Comparison of ENCODE assay signal across 8 cellular contexts in genomic region chr9:136244116-136244775, GRCh38. TPM values are rescaled to one million over a fixed set of nuclear protein-coding genes. Genes with fewer than 3 reads are reported as not detected.
DNase-seq lines count a peak whose midpoint lies in the region; ATAC-seq and TF ChIP-seq lines count a peak whose summit lies in the region.

No MANE protein-coding gene starts in this region.

- H3K4me1 ChIP-seq in ES-I3 (ENCODE audit: insufficient read depth, low read length), result peaks cover 22% of the 10 kb centered on the region
- H3K4me1 ChIP-seq in HUES6 (ENCODE audit: control insufficient read depth, insufficient read depth, low read length), result peaks cover 43% of the 10 kb centered on the region
- H3K4me1 ChIP-seq in upper lobe of left lung, result peaks cover 12 to 32% (median 19%) of the 10 kb centered on the region in 4 donors

- H3K9me3 ChIP-seq in ES-I3 (ENCODE audit: control insufficient read depth, insufficient read depth, low read length) (no peaks in the 10 kb centered on the region), HUES6 (ENCODE audit: control insufficient read depth, insufficient read depth, low read depth, low read length) (no peaks in the 10 kb centered on the region), upper lobe of left lung (no peaks in the 10 kb centered on the region)

- no peak for TF ChIP-seq CTCF in upper lobe of left lung (IDR thresholded peaks at IDR 0.05)

- H3K36me3 ChIP-seq in ES-I3 (ENCODE audit: insufficient read depth, low read length), result no peaks in the 10 kb centered on the region
- no peaks in the 10 kb centered on the region for H3K36me3 ChIP-seq in HUES6 (ENCODE audit: control insufficient read depth, insufficient read depth, low read length)
- H3K36me3 ChIP-seq in upper lobe of left lung, result no peaks in the 10 kb centered on the region

- H3K9ac ChIP-seq in ES-I3 (ENCODE audit: low read depth, low read length) (peak overlapping the region; percentile 60; the same call in 1 of the 2 replicates), HUES6 (ENCODE audit: low read length) (no peak overlapping the region)

- H3K27me3 ChIP-seq in HUES6 (ENCODE audit: control insufficient read depth, insufficient read depth, low read length) (no peaks in the 10 kb centered on the region), upper lobe of left lung (no peaks in the 10 kb centered on the region)

- no peak overlapping the region for H3K27ac ChIP-seq in HUES6 (ENCODE audit: low read depth, low read length)
- H3K27ac ChIP-seq in upper lobe of left lung, result no peak overlapping the region

- no peak for TF ChIP-seq EP300 in upper lobe of left lung (IDR thresholded peaks at IDR 0.05)

- peak overlapping the region; percentile 61 for H3K4me3 ChIP-seq in HUES6 (ENCODE audit: low read depth, low read length)
- H3K4me3 ChIP-seq in upper lobe of left lung, result peak overlapping the region in 2 of 4 donors; percentile 76 to 83

- intact Hi-C loops in sciatic nerve (cut with DNase I), result no loop called here

- TF ChIP-seq POLR2A in upper lobe of left lung (IDR thresholded peaks at IDR 0.05), result no peak

- peak in 2 of 3 experiments; percentile 34 to 38 for DNase-seq in activated CD8-positive, alpha-beta memory T cell treated with anti-CD3 and anti-CD28 coated beads for 48 hours (ENCODE audit: low read depth in 2 of 3, low spot score in 2 of 3)
- DNase-seq in glomerular visceral epithelial cell (ENCODE audit: extremely low spot score) (peak; percentile 39), upper lobe of left lung (no peak), COLO829 (ENCODE audit: low spot score) (no peak), sciatic nerve (ENCODE audit: low spot score) (no peak)
- DNase-seq in stimulated activated CD8-positive, alpha-beta memory T cell treated with anti-CD3 and anti-CD28 coated beads, Interleukin-15, amount 100 ng/mL, for 4 hours (ENCODE audit: low read depth in 2 of 2), result peak; percentile 41 to 68

- ATAC-seq in upper lobe of left lung (ENCODE audit: low FRiP score in 2 of 2) (no peak), sciatic nerve (no peak)

- 35 to 45% methylated on average over 9 of the region's 9 CpGs for WGBS in upper lobe of left lung, 2 donors

RNA-seq across cellular contexts. Expression of gene QSOX2, which starts 1.4 kb away (rescaled TPM):
- total RNA-seq in upper lobe of left lung (10 to 100 TPM in 3 of 6 donors, 1 to 10 TPM in 3; 6.9 to 14.8 (median 10.1) TPM), sciatic nerve (7.5 TPM)

RNA-seq across cellular contexts. Expression of gene LHX3, which starts 39.3 kb away (rescaled TPM):
- total RNA-seq in upper lobe of left lung (under 1 TPM in 1 of 6 donors, not detected in 5; 0.20 TPM), sciatic nerve (not detected)

RNA-seq across cellular contexts. Expression of gene CCDC187, which starts 59.6 kb away (rescaled TPM):
- total RNA-seq in upper lobe of left lung (10 to 100 TPM in 3 of 6 donors, 1 to 10 TPM in 2, under 1 TPM in 1; 0.17 to 22.3 (median 10.0) TPM), sciatic nerve (0.13 TPM)

Comparison
In these comparisons a context has a peak if more than half of its experiments do, and no peak if none do; other contexts are left out.
1. DNase-seq: peak in activated CD8-positive, alpha-beta memory T cell treated with anti-CD3 and anti-CD28 coated beads for 48 hours (2 of 3), glomerular visceral epithelial cell (single experiment) and stimulated activated CD8-positive, alpha-beta memory T cell treated with anti-CD3 and anti-CD28 coated beads, Interleukin-15, amount 100 ng/mL, for 4 hours (2 of 2); none in upper lobe of left lung (0 of 2), COLO829 (single experiment) and sciatic nerve (single experiment).